Comparison of ENCODE assay signal across 1 cellular context in the genomic region with DNA sequence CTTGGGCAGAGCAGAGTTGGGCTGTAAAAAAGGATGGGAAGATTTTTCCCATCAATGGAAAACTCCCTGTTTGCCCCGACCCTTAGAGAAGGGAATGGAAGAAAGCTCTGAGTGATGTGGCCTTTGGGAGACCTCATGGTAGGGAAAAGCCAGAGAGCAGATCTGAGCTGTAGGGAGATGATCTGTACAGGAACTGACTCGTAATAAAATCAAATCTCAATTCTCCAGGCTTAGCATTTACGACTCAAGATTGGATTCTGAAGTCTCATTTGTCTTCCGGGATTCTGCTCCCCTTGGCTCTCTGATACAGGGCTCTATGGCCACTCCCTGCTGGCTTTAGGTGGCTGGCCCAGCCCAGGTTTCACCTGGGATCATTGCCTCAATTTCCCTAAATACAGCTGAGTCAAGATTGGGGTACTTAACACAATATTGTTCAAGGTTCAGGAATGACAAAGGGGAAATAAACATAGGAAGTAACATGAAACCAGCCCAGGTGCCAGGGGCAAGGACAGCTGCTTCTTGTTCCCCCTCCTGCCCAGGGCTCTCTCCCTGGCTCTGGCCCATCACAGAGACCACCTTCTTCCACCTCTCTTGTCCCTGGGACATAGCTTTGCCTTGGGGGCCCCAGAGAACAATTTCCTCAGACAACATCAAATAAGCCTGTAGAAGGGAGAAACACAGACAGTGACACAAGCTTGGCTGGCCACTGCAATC.
A peak's percentile ranks its signal among the peaks of the same experiment; 100 is the strongest.
TF ChIP-seq lines count a peak whose summit lies in the region.

No MANE protein-coding gene starts in this region.

TF ChIP-seq in H1, 55 proteins besides CTCF, POLR2A, EP300 and RAD21:
- TF ChIP-seq SUZ12 (IDR thresholded peaks at IDR 0.05; ENCODE audit: low read length) = no peak
- TF ChIP-seq TCF12 (IDR thresholded peaks at IDR 0.05; ENCODE audit: low read depth, low read length) = peak; percentile 72; the same call in 1 of the 2 replicates
- TF ChIP-seq GTF2F1 (IDR thresholded peaks at IDR 0.05; ENCODE audit: borderline replicate concordance, low read depth, low read length) = no peak
- TF ChIP-seq MAFK (IDR thresholded peaks at IDR 0.05; ENCODE audit: low read depth, low read length) = 0 out of 2 replicates have a peak, but pooled peaks have one; percentile 8
